Comparison of ENCODE assay signal across 7 cellular contexts in the genomic region with DNA sequence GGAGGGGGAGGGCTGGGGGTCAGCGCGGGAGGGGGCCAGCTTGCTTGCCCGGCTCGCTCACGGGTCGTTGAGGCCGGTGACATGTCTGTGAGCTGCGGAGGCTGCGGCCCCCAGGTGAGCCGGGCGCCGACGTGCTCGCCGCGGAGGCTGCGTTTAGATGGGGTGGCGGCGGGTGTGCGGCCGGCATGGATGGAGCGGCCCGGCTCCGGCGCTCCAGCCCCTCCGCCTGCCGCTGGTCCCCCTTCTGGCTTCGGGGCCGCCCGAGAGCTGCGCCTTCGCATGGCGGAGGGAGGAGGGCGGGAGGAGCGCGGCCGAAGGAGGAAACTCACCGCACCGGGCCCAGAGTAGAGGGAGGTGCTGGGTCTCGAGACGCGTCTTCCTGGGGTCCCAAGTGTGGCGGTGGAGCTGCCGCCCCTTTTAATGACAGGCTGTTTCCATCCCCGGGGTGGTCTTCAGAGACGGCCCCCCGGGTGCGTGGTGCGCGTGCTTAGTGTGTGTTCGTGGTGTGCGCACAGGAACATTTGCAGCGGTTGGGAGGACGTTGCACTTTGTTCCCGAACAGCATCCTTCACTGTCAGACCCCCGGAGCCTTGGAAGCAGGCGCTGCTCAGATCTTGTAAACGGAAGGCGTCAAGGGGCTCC.
DNase-seq lines count a peak whose midpoint lies in the region; ATAC-seq and TF ChIP-seq lines count a peak whose summit lies in the region.

A gene with protein sequence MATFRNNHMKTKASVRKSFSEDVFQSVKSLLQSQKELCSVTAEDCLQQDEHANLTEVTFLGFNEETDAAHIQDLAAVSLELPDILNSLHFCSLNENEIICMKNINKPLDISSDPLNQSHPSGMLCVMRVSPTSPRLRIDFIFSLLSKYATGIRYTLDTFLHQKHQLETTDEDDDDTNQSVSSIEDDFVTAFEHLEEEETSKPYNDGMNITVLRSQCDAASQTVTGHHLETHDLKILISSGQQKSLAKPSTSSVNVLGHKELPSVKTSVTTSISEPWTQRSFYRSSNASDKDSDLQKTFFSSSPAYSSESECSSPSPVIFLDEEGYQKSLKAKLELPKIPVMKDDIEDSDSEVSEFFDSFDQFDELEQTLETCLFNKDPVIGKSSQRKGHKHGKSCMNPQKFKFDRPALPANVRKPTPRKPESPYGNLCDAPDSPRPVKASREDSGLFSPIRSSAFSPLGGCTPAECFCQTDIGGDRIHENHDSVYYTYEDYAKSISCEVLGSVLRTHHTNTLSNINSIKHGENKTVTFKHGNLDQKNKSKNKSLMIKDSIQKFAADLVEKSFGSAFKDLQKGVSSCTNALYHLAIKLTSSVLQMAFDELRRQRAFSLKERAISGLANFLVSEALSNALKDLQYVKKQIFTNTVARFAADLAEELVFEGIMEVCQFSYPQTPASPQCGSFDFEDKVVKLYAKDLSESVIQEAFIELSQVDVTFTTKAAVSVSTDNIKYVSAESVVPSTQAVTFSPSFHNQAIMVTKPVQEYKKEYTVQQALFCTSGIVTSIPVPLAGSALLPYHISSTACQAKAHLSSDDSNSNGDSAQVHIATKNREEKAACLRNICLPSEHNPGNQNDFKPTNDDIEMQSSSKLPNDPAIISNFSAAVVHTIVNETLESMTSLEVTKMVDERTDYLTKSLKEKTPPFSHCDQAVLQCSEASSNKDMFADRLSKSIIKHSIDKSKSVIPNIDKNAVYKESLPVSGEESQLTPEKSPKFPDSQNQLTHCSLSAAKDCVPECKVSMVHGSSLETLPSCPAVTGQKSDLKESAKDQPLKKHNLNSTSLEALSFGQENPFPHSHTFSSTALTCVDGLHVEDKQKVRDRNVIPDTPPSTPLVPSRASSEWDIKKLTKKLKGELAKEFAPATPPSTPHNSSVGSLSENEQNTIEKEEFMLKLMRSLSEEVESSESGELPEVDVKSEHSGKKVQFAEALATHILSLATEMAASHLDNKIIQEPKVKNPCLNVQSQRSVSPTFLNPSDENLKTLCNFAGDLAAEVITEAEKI (N-terminal part only) (plus strand): TSS at position 38 of the 642 bp plus-strand sequence. CDS start 14,197 bp downstream, outside the sequence.

- H3K4me3 Mint-ChIP-seq in memory B cell: peak within 1 kb of the TSS; percentile 97

- H3K9me3 Mint-ChIP-seq in memory B cell: no peaks in the 10 kb centered on the region

- H3K4me1 Mint-ChIP-seq in memory B cell: peaks cover 34% of the 10 kb centered on the region

- peak within 1 kb of the TSS; percentile 81 for H3K4me3 ChIP-seq in HFF-Myc (replicated peaks; ENCODE audit: low read depth, low read length)

- no peak for TF ChIP-seq CTCF in HFF-Myc (IDR thresholded peaks at IDR 0.05; ENCODE audit: low read depth, low read length, missing control alignments)

- no peaks in the 10 kb centered on the region for H3K36me3 Mint-ChIP-seq in memory B cell

- DNase-seq in HFF-Myc (ENCODE audit: extremely low read depth, low read depth): no peak
- peak; percentile 44 for DNase-seq in NCI-H1092 (lab: John Stamatoyannopoulos, UW)
- peak; percentile 56 to 59 for DNase-seq in activated CD4-positive, alpha-beta T cell treated with anti-CD3 and anti-CD28 coated beads, Interleukin-2, amount 50 U/mL, for 48 hours
- peak; percentile 39 for DNase-seq in effector CD4-positive, alpha-beta T cell
- peak in 1 of 2 donors; percentile 59 for DNase-seq in memory B cell (ENCODE audit: low spot score in 2 of 2)
- DNase-seq in stimulated activated CD8-positive, alpha-beta memory T cell treated with anti-CD3 and anti-CD28 coated beads, Interleukin-15, amount 100 ng/mL, for 24 hours (ENCODE audit: low read depth): peak; percentile 26

- no peak within 1 kb of the TSS for H3K27ac Mint-ChIP-seq in memory B cell

- H3K27me3 Mint-ChIP-seq in memory B cell: no peaks in the 10 kb centered on the region

- ATAC-seq in GM18499 (IDR thresholded peaks at IDR 0.05; ENCODE audit: insufficient read depth, unreplicated experiment) (peak; percentile 2), memory B cell (ENCODE audit: low read depth) (peak; percentile 10)
